25 cellular contexts compared by ENCODE assay signal in the genomic region with DNA sequence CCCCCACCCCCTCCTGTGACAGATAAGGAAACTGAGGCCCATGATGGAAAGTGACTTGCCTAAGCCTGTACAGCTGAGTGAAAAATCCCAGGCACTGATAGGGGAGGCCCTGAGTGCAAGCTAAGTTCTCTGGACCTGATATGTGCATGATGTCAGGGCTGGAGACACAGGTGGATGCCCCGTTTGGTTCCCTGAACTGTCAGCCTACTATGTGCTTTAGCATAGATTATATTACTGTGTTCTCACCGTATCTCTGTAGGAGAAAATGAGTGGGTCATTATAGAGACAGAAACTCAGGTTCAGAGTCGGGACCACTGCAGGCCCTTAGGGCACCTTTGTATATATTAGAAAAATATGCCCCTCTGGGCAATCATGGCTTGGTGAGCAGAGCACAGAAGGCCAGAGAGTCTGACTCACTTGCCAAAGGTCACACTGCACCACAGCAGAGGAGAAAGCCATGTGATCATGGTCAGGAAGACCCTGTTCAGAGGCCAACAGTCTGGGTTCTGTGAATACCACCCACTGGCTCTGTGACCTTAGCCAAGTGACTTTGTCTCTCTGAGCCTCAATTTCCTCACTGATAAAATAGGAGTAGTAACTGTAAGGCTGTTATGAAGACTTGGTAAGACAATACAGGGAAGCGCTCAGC.
DNase-seq lines count a peak whose midpoint lies in the region; ATAC-seq and TF ChIP-seq lines count a peak whose summit lies in the region.
"Had no signal": no experiment of that assay in that cellular context is flagged by ENCODE, and none has a peak within 500 bp of the region (broad histone marks: within the 10 kb centered on the region; RNA-seq: fewer than 3 reads in every experiment).

No MANE protein-coding gene starts in this region.

- ATAC-seq in HCT116 (no peak), HG03159 (IDR thresholded peaks at IDR 0.05; ENCODE audit: unreplicated experiment) (no peak)
- ATAC-seq: left colon had no signal

- no peak for TF ChIP-seq RAD21 in HCT116 (IDR thresholded peaks at IDR 0.05; ENCODE audit: low read depth)

- no TSS peak for BruUV-seq in HCT116 (replicated peaks; lab: Mats Ljungman, UMichigan)

- TF ChIP-seq POLR2A in HCT116 (IDR thresholded peaks at IDR 0.05; ENCODE audit: borderline replicate concordance, extremely low read depth, insufficient read depth, insufficient read length), result no peak

- H3K27me3 ChIP-seq in HCT116 (ENCODE audit: insufficient read depth, low read length) (no peaks in the 10 kb centered on the region), WERI-Rb-1 (ENCODE audit: insufficient read depth, low read depth, severe bottlenecking) (no peaks in the 10 kb centered on the region)
- H3K27me3 ChIP-seq: BLaER1 treated with 17β-estradiol and CSF1 and Interleukin-3, amounts not matched to agents 10 nM and 100 nM; neural progenitor cell; thyroid gland had no signal

- H3K4me1 Mint-ChIP-seq in osteocyte (ENCODE audit: unreplicated experiment), result peaks cover 7% of the 10 kb centered on the region
- H3K4me1 Mint-ChIP-seq: activated naive CD4-positive, alpha-beta T cell treated with anti-CD3 and anti-CD28 coated beads, Interleukin-2, amount 50 U/mL, for 24 hours had no signal

- peaks cover 0 to 8% of the 10 kb centered on the region in 2 experiments; a peak in 1 of 4 replicates for H3K4me1 ChIP-seq in HCT116 (ENCODE audit: control insufficient read depth in 1 of 2, insufficient read depth in 2 of 2, low read length in 2 of 2)
- H3K4me1 ChIP-seq: BLaER1 treated with 17β-estradiol and CSF1 and Interleukin-3, amounts not matched to agents 10 nM and 100 nM; esophagus squamous epithelium; neural progenitor cell; thyroid gland had no signal

- no peaks in the 10 kb centered on the region for H3K9me3 ChIP-seq in HCT116 (ENCODE audit: control insufficient read depth in 1 of 2, insufficient read depth in 1 of 2, low read depth in 1 of 2, low read length in 2 of 2)
- no peaks in the 10 kb centered on the region for H3K9me3 ChIP-seq in WERI-Rb-1 (ENCODE audit: severe bottlenecking)
- H3K9me3 ChIP-seq: esophagus squamous epithelium, thyroid gland had no signal

- no peak overlapping the region for H2AFZ ChIP-seq in HCT116 (ENCODE audit: low read depth, low read length, poor library complexity, severe bottlenecking)
- H2AFZ ChIP-seq: neural progenitor cell had no signal

- H3K27ac Mint-ChIP-seq in osteocyte (ENCODE audit: unreplicated experiment), result no peak overlapping the region
- H3K27ac Mint-ChIP-seq: activated naive CD4-positive, alpha-beta T cell treated with anti-CD3 and anti-CD28 coated beads, Interleukin-2, amount 50 U/mL, for 24 hours; activated T-helper 2 cell treated with anti-CD3 and anti-CD28 coated beads, Interferon-gamma antibody, Interleukin-2, Interleukin-4, amounts not matched to agents 10 μg/mL and 5 μg/mL and 100 μg/mL, durations not matched to agents 14 hours and 24 hours and 36 hours; H9; neural progenitor cell; progenitor cell of endocrine pancreas; stimulated activated naive CD8-positive, alpha-beta T cell treated with anti-CD3 and anti-CD28 coated beads, Interleukin-15, Interleukin-2, amounts not matched to agents 100 ng/mL and 50 ng/mL, for 24 hours; T-helper 2 cell treated with Interferon-gamma antibody and Interleukin-4, amounts not matched to agents 5 μg/mL and 100 μg/mL, for 36 hours had no signal

- H3K79me2 ChIP-seq in HCT116 (ENCODE audit: insufficient read depth, low read length), result no peaks in the 10 kb centered on the region

- H3K9ac ChIP-seq in HCT116 (ENCODE audit: low read length), result no peak overlapping the region
- H3K9ac ChIP-seq: BLaER1 treated with 17β-estradiol and CSF1 and Interleukin-3, amounts not matched to agents 10 nM and 100 nM; KMS-11; neural progenitor cell had no signal

- H3K9me3 Mint-ChIP-seq in osteocyte (ENCODE audit: unreplicated experiment), result no peaks in the 10 kb centered on the region
- H3K9me3 Mint-ChIP-seq: activated naive CD4-positive, alpha-beta T cell treated with anti-CD3 and anti-CD28 coated beads, Interleukin-2, amount 50 U/mL, for 24 hours; activated T-helper 2 cell treated with anti-CD3 and anti-CD28 coated beads, Interferon-gamma antibody, Interleukin-2, Interleukin-4, amounts not matched to agents 10 μg/mL and 5 μg/mL and 100 μg/mL, durations not matched to agents 14 hours and 24 hours and 36 hours; H9; neural progenitor cell; stimulated activated naive CD8-positive, alpha-beta T cell treated with anti-CD3 and anti-CD28 coated beads, Interleukin-15, Interleukin-2, amounts not matched to agents 100 ng/mL and 50 ng/mL, for 24 hours; T-helper 2 cell treated with Interferon-gamma antibody and Interleukin-4, amounts not matched to agents 5 μg/mL and 100 μg/mL, for 36 hours had no signal

- H3K9me2 ChIP-seq in HCT116 (ENCODE audit: insufficient read depth), result no peaks in the 10 kb centered on the region

- peaks cover 1% of the 10 kb centered on the region for H3K27me3 Mint-ChIP-seq in osteocyte (ENCODE audit: unreplicated experiment)

- 0 out of 2 replicates have a peak overlapping the region, but pooled peaks have one; percentile 7 for H3K4me2 ChIP-seq in HCT116 (ENCODE audit: low read length)
- H3K4me2 ChIP-seq: BLaER1 treated with 17β-estradiol and CSF1 and Interleukin-3, amounts not matched to agents 10 nM and 100 nM; KMS-11; neural progenitor cell had no signal

- no peak for TF ChIP-seq CTCF in HCT116 (IDR thresholded peaks at IDR 0.05 in 2 of 3, conservative IDR thresholded peaks at IDR 0.05 in 1 of 3; ENCODE audit: borderline replicate concordance in 1 of 3, insufficient read depth in 1 of 3, low read depth in 2 of 3, low read length in 2 of 3)
- no peak for TF ChIP-seq CTCF in osteocyte (IDR thresholded peaks at IDR 0.05)
- TF ChIP-seq CTCF in WERI-Rb-1 (IDR thresholded peaks at IDR 0.05; ENCODE audit: low read depth, low read length), result no peak

- CTCF ChIA-PET in HCT116 (lab: Charles Lee), result no interaction called here

- POLR2A ChIA-PET in HCT116 (lab: Charles Lee), result no interaction called here

- no peaks in the 10 kb centered on the region for H3K36me3 ChIP-seq in HCT116 (ENCODE audit: control insufficient read depth in 1 of 2, insufficient read depth in 2 of 2, low read length in 2 of 2)
- H3K36me3 ChIP-seq in WERI-Rb-1, result no peaks in the 10 kb centered on the region
- H3K36me3 ChIP-seq: BLaER1 treated with 17β-estradiol and CSF1 and Interleukin-3, amounts not matched to agents 10 nM and 100 nM; esophagus squamous epithelium; neural progenitor cell; thyroid gland had no signal

- H3K36me3 Mint-ChIP-seq in osteocyte (ENCODE audit: unreplicated experiment), result no peaks in the 10 kb centered on the region
- H3K36me3 Mint-ChIP-seq: activated naive CD4-positive, alpha-beta T cell treated with anti-CD3 and anti-CD28 coated beads, Interleukin-2, amount 50 U/mL, for 24 hours; neural progenitor cell had no signal

- RAD21 ChIA-PET in HCT116 (lab: Charles Lee; ENCODE audit: low non-redundant PET in 1 of 2, low total read pairs in 2 of 2, uncharacterized antibody in 2 of 2, unreplicated experiment in 2 of 2), result no interaction called here

- H3K4me3 ChIP-seq in HCT116 (replicated peaks in 1 of 2; ENCODE audit: low read depth in 1 of 2, low read length in 2 of 2) (no peak overlapping the region), WERI-Rb-1 (ENCODE audit: low read depth, low read length) (no peak overlapping the region)
- H3K4me3 ChIP-seq: BLaER1 treated with 17β-estradiol and CSF1 and Interleukin-3, amounts not matched to agents 10 nM and 100 nM; esophagus squamous epithelium; neural progenitor cell; thyroid gland had no signal

- intact Hi-C loops in HCT116 (cut with micrococcal nuclease), result no loop called here

- H4K20me1 ChIP-seq in HCT116 (ENCODE audit: insufficient read depth), result no peaks in the 10 kb centered on the region
- H4K20me1 ChIP-seq: BLaER1 treated with 17β-estradiol and CSF1 and Interleukin-3, amounts not matched to agents 10 nM and 100 nM had no signal

- H3K27ac ChIP-seq in HCT116 (ENCODE audit: low read depth, low read length) (no peak overlapping the region), WERI-Rb-1 (no peak overlapping the region)
- H3K27ac ChIP-seq: BLaER1 treated with 17β-estradiol and CSF1 and Interleukin-3, amounts not matched to agents 10 nM and 100 nM; esophagus squamous epithelium; KMS-11; neural progenitor cell; thyroid gland had no signal

- H3K4me3 Mint-ChIP-seq in osteocyte (ENCODE audit: unreplicated experiment), result no peak overlapping the region
- H3K4me3 Mint-ChIP-seq: activated naive CD4-positive, alpha-beta T cell treated with anti-CD3 and anti-CD28 coated beads, Interleukin-2, amount 50 U/mL, for 24 hours; H9; neural progenitor cell; stimulated activated naive CD8-positive, alpha-beta T cell treated with anti-CD3 and anti-CD28 coated beads, Interleukin-15, Interleukin-2, amounts not matched to agents 100 ng/mL and 50 ng/mL, for 24 hours; T-helper 2 cell treated with Interferon-gamma antibody and Interleukin-4, amounts not matched to agents 5 μg/mL and 100 μg/mL, for 36 hours had no signal

- DNase-seq in AG20443 (ENCODE audit: low spot score), result peak; percentile 18
- DNase-seq in HCT116 (ENCODE audit: low read depth, low spot score), result no peak
- peak; percentile 13 for DNase-seq in dermis blood vessel endothelial cell
- peak; percentile 46 for DNase-seq in osteocyte (ENCODE audit: extremely low spot score, unreplicated experiment)
- DNase-seq in WERI-Rb-1, result no peak
- DNase-seq in NCI-H2171 treated with DMSO at 0.1 percent for 48 hours (lab: John Stamatoyannopoulos, UW), result no peak
- DNase-seq: ACHN; activated CD4-positive, alpha-beta T cell treated with anti-CD3 and anti-CD28 coated beads for 4 hours; DMS53; esophagus squamous epithelium; GF-D8; H9; left colon; NCI-H1436; OCI-M1; thyroid gland had no signal

TF ChIP-seq in HCT116, 20 proteins besides CTCF, POLR2A, EP300 and RAD21 (continues in another document):
- TF ChIP-seq EGR1 (IDR thresholded peaks at IDR 0.05; ENCODE audit: low read depth) (no peak), SRF (IDR thresholded peaks at IDR 0.05; ENCODE audit: low read depth) (no peak), YY1 (IDR thresholded peaks at IDR 0.05; ENCODE audit: extremely low read depth, insufficient replicate concordance, low read depth, low read length) (no peak), CEBPB (IDR thresholded peaks at IDR 0.05; ENCODE audit: low read depth) (no peak), FOSL1 (IDR thresholded peaks at IDR 0.05; ENCODE audit: low read depth) (no peak)

Comparison
In these comparisons a context has a peak if more than half of its experiments do, and no peak if none do; other contexts are left out.
1. DNase-seq: peak in AG20443 (single experiment), dermis blood vessel endothelial cell (single experiment) and osteocyte (single experiment); none in HCT116 (single experiment), WERI-Rb-1 (single experiment) and NCI-H2171 treated with DMSO at 0.1 percent for 48 hours (single experiment).